In the genomic region with DNA sequence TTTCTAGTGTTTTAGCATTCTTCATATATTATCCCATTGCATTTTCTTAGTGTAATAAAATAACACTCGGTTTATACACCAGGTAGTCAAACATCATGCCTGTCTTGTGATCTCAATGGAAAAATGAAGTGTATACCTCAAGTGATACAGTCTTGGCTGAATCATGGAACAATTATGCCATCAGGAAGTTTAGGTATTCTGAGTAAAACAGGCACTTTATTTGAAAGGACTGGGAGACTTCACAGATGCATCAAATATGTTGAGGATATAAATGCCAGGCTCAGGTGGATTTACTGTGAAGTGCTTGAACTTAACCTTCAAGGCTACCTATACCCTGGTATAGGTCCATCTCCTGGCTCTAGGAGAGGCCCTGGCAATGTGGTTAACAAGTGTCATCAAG, we compare ENCODE assay signal across 1 cellular context.
TF ChIP-seq lines count a peak whose summit lies in the region.

No MANE protein-coding gene starts in this region.

TF ChIP-seq in GM23338, 12 proteins besides CTCF, POLR2A, EP300 and RAD21 (continued from another document):
- TF ChIP-seq, protein P1, sequence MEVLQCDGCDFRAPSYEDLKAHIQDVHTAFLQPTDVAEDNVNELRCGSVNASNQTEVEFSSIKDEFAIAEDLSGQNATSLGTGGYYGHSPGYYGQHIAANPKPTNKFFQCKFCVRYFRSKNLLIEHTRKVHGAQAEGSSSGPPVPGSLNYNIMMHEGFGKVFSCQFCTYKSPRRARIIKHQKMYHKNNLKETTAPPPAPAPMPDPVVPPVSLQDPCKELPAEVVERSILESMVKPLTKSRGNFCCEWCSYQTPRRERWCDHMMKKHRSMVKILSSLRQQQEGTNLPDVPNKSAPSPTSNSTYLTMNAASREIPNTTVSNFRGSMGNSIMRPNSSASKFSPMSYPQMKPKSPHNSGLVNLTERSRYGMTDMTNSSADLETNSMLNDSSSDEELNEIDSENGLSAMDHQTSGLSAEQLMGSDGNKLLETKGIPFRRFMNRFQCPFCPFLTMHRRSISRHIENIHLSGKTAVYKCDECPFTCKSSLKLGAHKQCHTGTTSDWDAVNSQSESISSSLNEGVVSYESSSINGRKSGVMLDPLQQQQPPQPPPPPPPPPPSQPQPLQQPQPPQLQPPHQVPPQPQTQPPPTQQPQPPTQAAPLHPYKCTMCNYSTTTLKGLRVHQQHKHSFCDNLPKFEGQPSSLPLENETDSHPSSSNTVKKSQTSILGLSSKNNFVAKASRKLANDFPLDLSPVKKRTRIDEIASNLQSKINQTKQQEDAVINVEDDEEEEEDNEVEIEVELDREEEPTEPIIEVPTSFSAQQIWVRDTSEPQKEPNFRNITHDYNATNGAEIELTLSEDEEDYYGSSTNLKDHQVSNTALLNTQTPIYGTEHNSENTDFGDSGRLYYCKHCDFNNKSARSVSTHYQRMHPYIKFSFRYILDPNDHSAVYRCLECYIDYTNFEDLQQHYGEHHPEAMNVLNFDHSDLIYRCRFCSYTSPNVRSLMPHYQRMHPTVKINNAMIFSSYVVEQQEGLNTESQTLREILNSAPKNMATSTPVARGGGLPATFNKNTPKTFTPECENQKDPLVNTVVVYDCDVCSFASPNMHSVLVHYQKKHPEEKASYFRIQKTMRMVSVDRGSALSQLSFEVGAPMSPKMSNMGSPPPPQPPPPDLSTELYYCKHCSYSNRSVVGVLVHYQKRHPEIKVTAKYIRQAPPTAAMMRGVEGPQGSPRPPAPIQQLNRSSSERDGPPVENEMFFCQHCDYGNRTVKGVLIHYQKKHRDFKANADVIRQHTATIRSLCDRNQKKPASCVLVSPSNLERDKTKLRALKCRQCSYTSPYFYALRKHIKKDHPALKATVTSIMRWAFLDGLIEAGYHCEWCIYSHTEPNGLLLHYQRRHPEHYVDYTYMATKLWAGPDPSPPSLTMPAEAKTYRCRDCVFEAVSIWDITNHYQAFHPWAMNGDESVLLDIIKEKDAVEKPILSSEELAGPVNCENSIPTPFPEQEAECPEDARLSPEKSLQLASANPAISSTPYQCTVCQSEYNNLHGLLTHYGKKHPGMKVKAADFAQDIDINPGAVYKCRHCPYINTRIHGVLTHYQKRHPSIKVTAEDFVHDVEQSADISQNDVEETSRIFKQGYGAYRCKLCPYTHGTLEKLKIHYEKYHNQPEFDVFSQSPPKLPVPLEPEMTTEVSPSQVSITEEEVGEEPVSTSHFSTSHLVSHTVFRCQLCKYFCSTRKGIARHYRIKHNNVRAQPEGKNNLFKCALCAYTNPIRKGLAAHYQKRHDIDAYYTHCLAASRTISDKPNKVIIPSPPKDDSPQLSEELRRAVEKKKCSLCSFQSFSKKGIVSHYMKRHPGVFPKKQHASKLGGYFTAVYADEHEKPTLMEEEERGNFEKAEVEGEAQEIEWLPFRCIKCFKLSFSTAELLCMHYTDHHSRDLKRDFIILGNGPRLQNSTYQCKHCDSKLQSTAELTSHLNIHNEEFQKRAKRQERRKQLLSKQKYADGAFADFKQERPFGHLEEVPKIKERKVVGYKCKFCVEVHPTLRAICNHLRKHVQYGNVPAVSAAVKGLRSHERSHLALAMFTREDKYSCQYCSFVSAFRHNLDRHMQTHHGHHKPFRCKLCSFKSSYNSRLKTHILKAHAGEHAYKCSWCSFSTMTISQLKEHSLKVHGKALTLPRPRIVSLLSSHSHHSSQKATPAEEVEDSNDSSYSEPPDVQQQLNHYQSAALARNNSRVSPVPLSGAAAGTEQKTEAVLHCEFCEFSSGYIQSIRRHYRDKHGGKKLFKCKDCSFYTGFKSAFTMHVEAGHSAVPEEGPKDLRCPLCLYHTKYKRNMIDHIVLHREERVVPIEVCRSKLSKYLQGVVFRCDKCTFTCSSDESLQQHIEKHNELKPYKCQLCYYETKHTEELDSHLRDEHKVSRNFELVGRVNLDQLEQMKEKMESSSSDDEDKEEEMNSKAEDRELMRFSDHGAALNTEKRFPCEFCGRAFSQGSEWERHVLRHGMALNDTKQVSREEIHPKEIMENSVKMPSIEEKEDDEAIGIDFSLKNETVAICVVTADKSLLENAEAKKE (CRISPR knock-in tag; IDR thresholded peaks at IDR 0.05): no peak
- TF ChIP-seq NANOG (IDR thresholded peaks at IDR 0.05; ENCODE audit: borderline replicate concordance): no peak
- no peak for TF ChIP-seq EZH2 (IDR thresholded peaks at IDR 0.05; ENCODE audit: low read depth, unreplicated experiment)
- no peak for TF ChIP-seq ZNF114 (CRISPR knock-in tag; IDR thresholded peaks at IDR 0.05)
- TF ChIP-seq CREB1 (CRISPR knock-in tag; IDR thresholded peaks at IDR 0.05; ENCODE audit: low read depth): no peak
- TF ChIP-seq, protein P2, sequence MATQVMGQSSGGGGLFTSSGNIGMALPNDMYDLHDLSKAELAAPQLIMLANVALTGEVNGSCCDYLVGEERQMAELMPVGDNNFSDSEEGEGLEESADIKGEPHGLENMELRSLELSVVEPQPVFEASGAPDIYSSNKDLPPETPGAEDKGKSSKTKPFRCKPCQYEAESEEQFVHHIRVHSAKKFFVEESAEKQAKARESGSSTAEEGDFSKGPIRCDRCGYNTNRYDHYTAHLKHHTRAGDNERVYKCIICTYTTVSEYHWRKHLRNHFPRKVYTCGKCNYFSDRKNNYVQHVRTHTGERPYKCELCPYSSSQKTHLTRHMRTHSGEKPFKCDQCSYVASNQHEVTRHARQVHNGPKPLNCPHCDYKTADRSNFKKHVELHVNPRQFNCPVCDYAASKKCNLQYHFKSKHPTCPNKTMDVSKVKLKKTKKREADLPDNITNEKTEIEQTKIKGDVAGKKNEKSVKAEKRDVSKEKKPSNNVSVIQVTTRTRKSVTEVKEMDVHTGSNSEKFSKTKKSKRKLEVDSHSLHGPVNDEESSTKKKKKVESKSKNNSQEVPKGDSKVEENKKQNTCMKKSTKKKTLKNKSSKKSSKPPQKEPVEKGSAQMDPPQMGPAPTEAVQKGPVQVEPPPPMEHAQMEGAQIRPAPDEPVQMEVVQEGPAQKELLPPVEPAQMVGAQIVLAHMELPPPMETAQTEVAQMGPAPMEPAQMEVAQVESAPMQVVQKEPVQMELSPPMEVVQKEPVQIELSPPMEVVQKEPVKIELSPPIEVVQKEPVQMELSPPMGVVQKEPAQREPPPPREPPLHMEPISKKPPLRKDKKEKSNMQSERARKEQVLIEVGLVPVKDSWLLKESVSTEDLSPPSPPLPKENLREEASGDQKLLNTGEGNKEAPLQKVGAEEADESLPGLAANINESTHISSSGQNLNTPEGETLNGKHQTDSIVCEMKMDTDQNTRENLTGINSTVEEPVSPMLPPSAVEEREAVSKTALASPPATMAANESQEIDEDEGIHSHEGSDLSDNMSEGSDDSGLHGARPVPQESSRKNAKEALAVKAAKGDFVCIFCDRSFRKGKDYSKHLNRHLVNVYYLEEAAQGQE (IDR thresholded peaks at IDR 0.05; ENCODE audit: unreplicated experiment): no peak
- TF ChIP-seq ZNF331 (CRISPR knock-in tag; IDR thresholded peaks at IDR 0.05; ENCODE audit: low read depth): no peak
